In genomic region chr3:49786357-49787181, GRCh38 we compare ENCODE assay signal across 1 cellular context.
TF ChIP-seq lines count a peak whose summit lies in the region.

IP6K1 (minus strand) TSS chr3:49786542; CDS start chr3:49748040, 38,502 bp downstream.

TF ChIP-seq in HepG2, 621 proteins besides CTCF, POLR2A, EP300 and RAD21 (continued from another document and continues in another):
- TF ChIP-seq, protein P1, sequence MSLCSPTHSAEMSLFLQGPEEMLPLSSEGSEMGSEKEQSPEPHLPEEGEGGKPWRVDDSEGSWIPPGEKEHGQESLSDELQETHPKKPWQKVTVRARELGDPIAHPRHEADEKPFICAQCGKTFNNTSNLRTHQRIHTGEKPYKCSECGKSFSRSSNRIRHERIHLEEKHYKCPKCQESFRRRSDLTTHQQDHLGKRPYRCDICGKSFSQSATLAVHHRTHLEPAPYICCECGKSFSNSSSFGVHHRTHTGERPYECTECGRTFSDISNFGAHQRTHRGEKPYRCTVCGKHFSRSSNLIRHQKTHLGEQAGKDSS (CRISPR knock-in tag; IDR thresholded peaks at IDR 0.05; ENCODE audit: borderline replicate concordance, low read depth) = peak; percentile 64; the same call in 1 of the 2 replicates
- peak; percentile 63 for TF ChIP-seq GABPA (IDR thresholded peaks at IDR 0.05; ENCODE audit: low read depth, low read length)
- TF ChIP-seq GABPA (CRISPR knock-in tag; IDR thresholded peaks at IDR 0.05; ENCODE audit: low read depth) = peak; percentile 81
- peak; percentile 82 for TF ChIP-seq CREM (IDR thresholded peaks at IDR 0.05)
- no peak for TF ChIP-seq CREM (CRISPR knock-in tag; IDR thresholded peaks at IDR 0.05)
- TF ChIP-seq LBX2 (CRISPR knock-in tag; IDR thresholded peaks at IDR 0.05; ENCODE audit: borderline replicate concordance) = no peak; the same call in 1 of the 2 replicates
- TF ChIP-seq ZNF24 (IDR thresholded peaks at IDR 0.05) = no peak
- TF ChIP-seq SOX5 (CRISPR knock-in tag; IDR thresholded peaks at IDR 0.05; ENCODE audit: borderline replicate concordance) = 0 out of 2 replicates have a peak, but pooled peaks have one; percentile 28
- TF ChIP-seq FOXK2 (IDR thresholded peaks at IDR 0.05) = peak; percentile 70; the same call in 1 of the 2 replicates
- peak; percentile 39 for TF ChIP-seq MED8 (CRISPR knock-in tag; IDR thresholded peaks at IDR 0.05; ENCODE audit: insufficient replicate concordance)
- no peak for TF ChIP-seq ZNF83 (CRISPR knock-in tag; IDR thresholded peaks at IDR 0.05; ENCODE audit: borderline replicate concordance)
- peak; percentile 50; the same call in 1 of the 2 replicates for TF ChIP-seq SRY (CRISPR knock-in tag; IDR thresholded peaks at IDR 0.05)
- TF ChIP-seq SRSF1 (optimal IDR thresholded peaks at IDR 0.05; ENCODE audit: low read depth, low read length) = no peak
- 0 out of 2 replicates have a peak, but pooled peaks have one; percentile 35 for TF ChIP-seq CHCHD3 (CRISPR knock-in tag; IDR thresholded peaks at IDR 0.05)
- TF ChIP-seq HNF1B (CRISPR knock-in tag; IDR thresholded peaks at IDR 0.05) = no peak
- peak; percentile 96 for TF ChIP-seq NFYB (CRISPR knock-in tag; IDR thresholded peaks at IDR 0.05)
- 0 out of 2 replicates have a peak, but pooled peaks have one; percentile 55 for TF ChIP-seq ARHGAP35 (CRISPR knock-in tag; IDR thresholded peaks at IDR 0.05; ENCODE audit: borderline replicate concordance)
- TF ChIP-seq ZMYM3 (CRISPR knock-in tag; IDR thresholded peaks at IDR 0.05) = peak; percentile 85
- TF ChIP-seq ZNF230 (CRISPR knock-in tag; IDR thresholded peaks at IDR 0.05) = peak; percentile 24; the same call in 1 of the 2 replicates
- TF ChIP-seq ZNF232 (CRISPR knock-in tag; IDR thresholded peaks at IDR 0.05; ENCODE audit: borderline replicate concordance) = 0 out of 2 replicates have a peak, but pooled peaks have one; percentile 34
- no peak for TF ChIP-seq KDM6A (CRISPR knock-in tag; IDR thresholded peaks at IDR 0.05; ENCODE audit: low read depth)
- TF ChIP-seq, protein P2, sequence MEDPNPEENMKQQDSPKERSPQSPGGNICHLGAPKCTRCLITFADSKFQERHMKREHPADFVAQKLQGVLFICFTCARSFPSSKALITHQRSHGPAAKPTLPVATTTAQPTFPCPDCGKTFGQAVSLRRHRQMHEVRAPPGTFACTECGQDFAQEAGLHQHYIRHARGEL (CRISPR knock-in tag; IDR thresholded peaks at IDR 0.05) = 0 out of 2 replicates have a peak, but pooled peaks have one; percentile 39
- TF ChIP-seq ZNF30 (CRISPR knock-in tag; IDR thresholded peaks at IDR 0.05) = no peak
- 0 out of 2 replicates have a peak, but pooled peaks have one; percentile 70 for TF ChIP-seq U2AF2 (IDR thresholded peaks at IDR 0.05; ENCODE audit: low read depth, low read length)
- TF ChIP-seq, protein P3, sequence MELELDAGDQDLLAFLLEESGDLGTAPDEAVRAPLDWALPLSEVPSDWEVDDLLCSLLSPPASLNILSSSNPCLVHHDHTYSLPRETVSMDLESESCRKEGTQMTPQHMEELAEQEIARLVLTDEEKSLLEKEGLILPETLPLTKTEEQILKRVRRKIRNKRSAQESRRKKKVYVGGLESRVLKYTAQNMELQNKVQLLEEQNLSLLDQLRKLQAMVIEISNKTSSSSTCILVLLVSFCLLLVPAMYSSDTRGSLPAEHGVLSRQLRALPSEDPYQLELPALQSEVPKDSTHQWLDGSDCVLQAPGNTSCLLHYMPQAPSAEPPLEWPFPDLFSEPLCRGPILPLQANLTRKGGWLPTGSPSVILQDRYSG (CRISPR knock-in tag; IDR thresholded peaks at IDR 0.05) = no peak; the same call in 1 of the 2 replicates
- TF ChIP-seq, protein P4, sequence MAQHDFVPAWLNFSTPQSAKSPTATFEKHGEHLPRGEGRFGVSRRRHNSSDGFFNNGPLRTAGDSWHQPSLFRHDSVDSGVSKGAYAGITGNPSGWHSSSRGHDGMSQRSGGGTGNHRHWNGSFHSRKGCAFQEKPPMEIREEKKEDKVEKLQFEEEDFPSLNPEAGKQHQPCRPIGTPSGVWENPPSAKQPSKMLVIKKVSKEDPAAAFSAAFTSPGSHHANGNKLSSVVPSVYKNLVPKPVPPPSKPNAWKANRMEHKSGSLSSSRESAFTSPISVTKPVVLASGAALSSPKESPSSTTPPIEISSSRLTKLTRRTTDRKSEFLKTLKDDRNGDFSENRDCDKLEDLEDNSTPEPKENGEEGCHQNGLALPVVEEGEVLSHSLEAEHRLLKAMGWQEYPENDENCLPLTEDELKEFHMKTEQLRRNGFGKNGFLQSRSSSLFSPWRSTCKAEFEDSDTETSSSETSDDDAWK (CRISPR knock-in tag; IDR thresholded peaks at IDR 0.05) = no peak
- TF ChIP-seq ZNF572 (CRISPR knock-in tag; IDR thresholded peaks at IDR 0.05) = no peak
- peak; percentile 76 for TF ChIP-seq POGZ (CRISPR knock-in tag; IDR thresholded peaks at IDR 0.05)
- TF ChIP-seq ZNF513 (CRISPR knock-in tag; conservative IDR thresholded peaks at IDR 0.05) = no peak
- TF ChIP-seq JARID2 (CRISPR knock-in tag; IDR thresholded peaks at IDR 0.05; ENCODE audit: insufficient replicate concordance) = peak; percentile 90
- peak; percentile 51; the same call in 1 of the 2 replicates for TF ChIP-seq BRCA1 (CRISPR knock-in tag; IDR thresholded peaks at IDR 0.05)
- peak; percentile 61 for TF ChIP-seq MEIS2 (CRISPR knock-in tag; IDR thresholded peaks at IDR 0.05)
- TF ChIP-seq FOXA3 (CRISPR knock-in tag; IDR thresholded peaks at IDR 0.05) = no peak; the same call in 1 of the 2 replicates
- TF ChIP-seq TMF1 (CRISPR knock-in tag; IDR thresholded peaks at IDR 0.05; ENCODE audit: low read depth) = peak; percentile 78
- no peak for TF ChIP-seq ZNF562 (CRISPR knock-in tag; IDR thresholded peaks at IDR 0.05; ENCODE audit: borderline replicate concordance)
- TF ChIP-seq ZNF510 (CRISPR knock-in tag; IDR thresholded peaks at IDR 0.05; ENCODE audit: low read depth) = 0 out of 2 replicates have a peak, but pooled peaks have one; percentile 57
- TF ChIP-seq ZNF354B (CRISPR knock-in tag; IDR thresholded peaks at IDR 0.05) = no peak
- TF ChIP-seq SOX13 (IDR thresholded peaks at IDR 0.05) = no peak
- TF ChIP-seq SOX13 (CRISPR knock-in tag; conservative IDR thresholded peaks at IDR 0.05 in 1 of 2, IDR thresholded peaks at IDR 0.05 in 1 of 2) = peak in 1 of 2 experiments; percentile 17; a peak in 2 of 4 replicates
- TF ChIP-seq ZNF260 (CRISPR knock-in tag; IDR thresholded peaks at IDR 0.05; ENCODE audit: borderline replicate concordance, low read depth) = no peak
- TF ChIP-seq NCOR1 (IDR thresholded peaks at IDR 0.05; ENCODE audit: borderline replicate concordance, low read length) = no peak
- no peak for TF ChIP-seq SOX6 (IDR thresholded peaks at IDR 0.05)
- TF ChIP-seq SOX6 (CRISPR knock-in tag; IDR thresholded peaks at IDR 0.05) = peak; percentile 6; the same call in 1 of the 2 replicates
- no peak for TF ChIP-seq BCLAF1 (IDR thresholded peaks at IDR 0.05)
- peak; percentile 61 for TF ChIP-seq DMAP1 (CRISPR knock-in tag; IDR thresholded peaks at IDR 0.05)
- TF ChIP-seq MTF2 (CRISPR knock-in tag; IDR thresholded peaks at IDR 0.05; ENCODE audit: borderline replicate concordance) = no peak
- TF ChIP-seq ZNF567 (CRISPR knock-in tag; IDR thresholded peaks at IDR 0.05; ENCODE audit: borderline replicate concordance) = 0 out of 2 replicates have a peak, but pooled peaks have one; percentile 19
- TF ChIP-seq, protein P5, sequence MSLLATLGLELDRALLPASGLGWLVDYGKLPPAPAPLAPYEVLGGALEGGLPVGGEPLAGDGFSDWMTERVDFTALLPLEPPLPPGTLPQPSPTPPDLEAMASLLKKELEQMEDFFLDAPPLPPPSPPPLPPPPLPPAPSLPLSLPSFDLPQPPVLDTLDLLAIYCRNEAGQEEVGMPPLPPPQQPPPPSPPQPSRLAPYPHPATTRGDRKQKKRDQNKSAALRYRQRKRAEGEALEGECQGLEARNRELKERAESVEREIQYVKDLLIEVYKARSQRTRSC (CRISPR knock-in tag; IDR thresholded peaks at IDR 0.05; ENCODE audit: low read depth) = no peak
- TF ChIP-seq, protein P6, sequence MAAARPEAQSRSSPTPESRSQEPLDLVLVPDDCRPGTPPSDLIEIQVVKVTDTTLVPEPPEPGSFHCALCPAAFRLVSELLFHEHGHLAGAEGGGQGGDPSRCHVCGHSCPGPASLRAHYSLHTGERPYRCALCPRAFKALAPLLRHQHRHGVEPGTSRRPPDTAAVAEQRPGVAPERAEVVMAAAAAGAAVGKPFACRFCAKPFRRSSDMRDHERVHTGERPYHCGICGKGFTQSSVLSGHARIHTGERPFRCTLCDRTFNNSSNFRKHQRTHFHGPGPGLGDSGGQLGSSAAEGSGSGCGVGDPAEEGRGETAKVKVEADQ (CRISPR knock-in tag; IDR thresholded peaks at IDR 0.05; ENCODE audit: borderline replicate concordance) = no peak
- TF ChIP-seq ZBTB4 (CRISPR knock-in tag; IDR thresholded peaks at IDR 0.05; ENCODE audit: borderline replicate concordance) = peak; percentile 26; the same call in 1 of the 2 replicates
- peak; percentile 77; the same call in 1 of the 2 replicates for TF ChIP-seq ZBTB42 (CRISPR knock-in tag; IDR thresholded peaks at IDR 0.05)
- TF ChIP-seq SATB2 (CRISPR knock-in tag; IDR thresholded peaks at IDR 0.05) = no peak
